13 cellular contexts compared by ENCODE assay signal in the genomic region with DNA sequence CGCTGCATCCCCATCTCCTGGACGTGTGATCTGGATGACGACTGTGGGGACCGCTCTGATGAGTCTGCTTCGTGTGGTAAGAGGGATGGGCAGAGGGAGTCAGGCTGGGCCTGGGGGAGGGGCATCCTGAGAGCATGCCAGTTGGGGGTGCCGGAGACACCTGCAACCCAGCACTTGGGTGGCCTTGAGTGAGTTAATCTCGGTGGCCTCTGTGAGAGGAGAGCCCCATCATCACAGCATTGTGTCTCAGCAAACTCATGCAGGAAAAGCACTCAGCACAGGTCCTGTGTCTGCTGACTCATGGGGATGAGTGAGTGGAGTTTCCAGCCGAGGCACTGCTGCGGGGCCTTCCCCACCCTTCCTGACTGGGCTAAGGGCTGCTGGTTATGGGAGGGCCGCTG. TPM values are rescaled to one million over a fixed set of nuclear protein-coding genes. Genes with fewer than 3 reads are reported as not detected.
A peak's percentile ranks its signal among the peaks of the same experiment; 100 is the strongest.
DNase-seq lines count a peak whose midpoint lies in the region; ATAC-seq and TF ChIP-seq lines count a peak whose summit lies in the region.
"Had no signal": no experiment of that assay in that cellular context is flagged by ENCODE, and none has a peak within 500 bp of the region (broad histone marks: within the 10 kb centered on the region; RNA-seq: fewer than 3 reads in every experiment).

No MANE protein-coding gene starts in this region.

- H3K4me1 Mint-ChIP-seq in activated naive CD4-positive, alpha-beta T cell treated with anti-CD3 and anti-CD28 coated beads, Interleukin-2, amount 50 U/mL, for 24 hours = peaks cover 12% of the 10 kb centered on the region

- peak overlapping the region; percentile 53 for H3K27ac ChIP-seq in layer of hippocampus (ENCODE audit: low read depth, low read length)
- H3K27ac ChIP-seq in A673 (ENCODE audit: low read depth, low read length, poor library complexity, severe bottlenecking) = no peak overlapping the region
- H3K27ac ChIP-seq: VCaP had no signal

- H3K36me3 Mint-ChIP-seq in activated naive CD4-positive, alpha-beta T cell treated with anti-CD3 and anti-CD28 coated beads, Interleukin-2, amount 50 U/mL, for 24 hours = peaks cover 2% of the 10 kb centered on the region
- H3K36me3 Mint-ChIP-seq: CD8-positive, alpha-beta T cell had no signal

- no peak for ATAC-seq in GM18520 (IDR thresholded peaks at IDR 0.05; ENCODE audit: unreplicated experiment)
- ATAC-seq: CD8-positive, alpha-beta T cell had no signal

- no peak overlapping the region for H3K4me3 Mint-ChIP-seq in activated naive CD4-positive, alpha-beta T cell treated with anti-CD3 and anti-CD28 coated beads, Interleukin-2, amount 50 U/mL, for 24 hours
- H3K4me3 Mint-ChIP-seq: CD8-positive, alpha-beta T cell had no signal

- intact Hi-C loops in A673 (cut with micrococcal nuclease; ENCODE audit: unreplicated experiment) = no loop called here

- H3K4me3 ChIP-seq in A673 (ENCODE audit: low read depth, low read length, poor library complexity, severe bottlenecking) = no peak overlapping the region

- no peaks in the 10 kb centered on the region for H3K9me3 Mint-ChIP-seq in activated naive CD4-positive, alpha-beta T cell treated with anti-CD3 and anti-CD28 coated beads, Interleukin-2, amount 50 U/mL, for 24 hours
- H3K9me3 Mint-ChIP-seq: CD8-positive, alpha-beta T cell had no signal

- no peaks in the 10 kb centered on the region for H3K9me3 ChIP-seq in A673 (ENCODE audit: low read depth, low read length, poor library complexity, severe bottlenecking)

- DNase-seq in stimulated activated naive CD4-positive, alpha-beta T cell treated with Interleukin-2 at 50 U/mL for 16 hours (lab: John Stamatoyannopoulos, UW) = peak; percentile 14
- DNase-seq in stimulated activated naive CD4-positive, alpha-beta T cell (lab: John Stamatoyannopoulos, UW) = no peak
- no peak for DNase-seq in medulla oblongata (ENCODE audit: extremely low spot score)
- no peak for DNase-seq in A673 (ENCODE audit: low spot score)
- no peak for DNase-seq in NOMO-1 (lab: John Stamatoyannopoulos, UW; ENCODE audit: unreplicated experiment in 2 of 2)
- DNase-seq: effector memory CD4-positive, alpha-beta T cell; NCI-H2081 had no signal

- no TSS peak for BruUV-seq in A673 (replicated peaks; lab: Mats Ljungman, UMichigan)

- H3K27me3 ChIP-seq in layer of hippocampus (ENCODE audit: control insufficient read depth, insufficient read depth, low read length) = no peaks in the 10 kb centered on the region
- no peaks in the 10 kb centered on the region for H3K27me3 ChIP-seq in A673 (replicated peaks; ENCODE audit: insufficient read depth, low read depth, low read length, poor library complexity)

- H3K4me1 ChIP-seq in A673 (ENCODE audit: insufficient read depth, low read length, poor library complexity, severe bottlenecking) = no peaks in the 10 kb centered on the region

- TF ChIP-seq CTCF in A673 (conservative IDR thresholded peaks at IDR 0.05; ENCODE audit: low read depth, low read length) = no peak

- H3K36me3 ChIP-seq in A673 (ENCODE audit: insufficient read depth, low read length, poor library complexity, severe bottlenecking) = peaks cover 3% of the 10 kb centered on the region

- POLR2A ChIA-PET in A673 (lab: Charles Lee; ENCODE audit: low non-redundant PET) = no interaction called here

- H3K27me3 Mint-ChIP-seq in activated naive CD4-positive, alpha-beta T cell treated with anti-CD3 and anti-CD28 coated beads, Interleukin-2, amount 50 U/mL, for 24 hours = no peaks in the 10 kb centered on the region

- peak overlapping the region; percentile 54 for H3K27ac Mint-ChIP-seq in activated naive CD4-positive, alpha-beta T cell treated with anti-CD3 and anti-CD28 coated beads, Interleukin-2, amount 50 U/mL, for 24 hours
- H3K27ac Mint-ChIP-seq: CD8-positive, alpha-beta T cell had no signal

- CTCF ChIA-PET in A673 (lab: Charles Lee) = no interaction called here

RNA-seq across cellular contexts. Expression of gene LRP1-AS, which starts 19.6 kb away (rescaled TPM):
- not detected in 2 replicates for total RNA-seq in A673 (2021)
- total RNA-seq: CD8-positive, alpha-beta T cell; mucosa of gallbladder had no signal

RNA-seq across cellular contexts. Expression of gene LRP1, which starts 38.7 kb away (rescaled TPM):
- total RNA-seq in A673 (2021) = 31.0 and 43.6 TPM in 2 replicates

RNA-seq across cellular contexts. Expression of gene NXPH4, which starts 49.6 kb away (rescaled TPM):
- total RNA-seq in A673 (2021) = 4.8 and 6.0 TPM in 2 replicates

RNA-seq across cellular contexts. Expression of gene STAT6, which starts 55.8 kb away (rescaled TPM):
- 96.3 and 111 TPM in 2 replicates for total RNA-seq in A673 (2021)
